ENCODE assay signal across 9 cellular contexts in genomic region chr20:57693002-57693582, GRCh38. TPM values are rescaled to one million over a fixed set of nuclear protein-coding genes. Genes with fewer than 3 reads are reported as not detected.
A peak's percentile ranks its signal among the peaks of the same experiment; 100 is the strongest.
DNase-seq lines count a peak whose midpoint lies in the region; ATAC-seq, FAIRE-seq and TF ChIP-seq lines count a peak whose summit lies in the region.
"Had no signal": no experiment of that assay in that cellular context is flagged by ENCODE, and none has a peak within 500 bp of the region (broad histone marks: within the 10 kb centered on the region; RNA-seq: fewer than 3 reads in every experiment).

No MANE protein-coding gene starts in this region.

- no TSS peak for BruUV-seq in K562 (replicated peaks; lab: Mats Ljungman, UMichigan)

- no peaks in the 10 kb centered on the region; a peak in 1 of 5 replicates for H3K4me1 ChIP-seq in K562 (replicated peaks in 1 of 2; ENCODE audit: control insufficient read depth in 2 of 2, insufficient read depth in 2 of 2, low read length in 2 of 2)
- H3K4me1 ChIP-seq in lower lobe of right lung: peaks cover 35% of the 10 kb centered on the region

- TF ChIP-seq CTCF in K562 (IDR thresholded peaks at IDR 0.05 in 2 of 3, conservative IDR thresholded peaks at IDR 0.05 in 1 of 3; ENCODE audit: insufficient read depth in 2 of 3, low read depth in 1 of 3, low read length in 3 of 3): peak in 2 of 3 experiments; percentile 16 to 25; a peak in 2 of 6 replicates
- peak; percentile 38 for TF ChIP-seq CTCF in lower lobe of right lung (IDR thresholded peaks at IDR 0.05)

- H3K4me3 ChIP-seq in K562: no peak overlapping the region
- no peak overlapping the region for H3K4me3 ChIP-seq in lower lobe of right lung

- H2AFZ ChIP-seq in K562 (ENCODE audit: low read depth, low read length): no peak overlapping the region

- TF ChIP-seq POLR2A in K562 (conservative IDR thresholded peaks at IDR 0.05): no peak

- H3K9me3 ChIP-seq in K562 (replicated peaks; ENCODE audit: control insufficient read depth, insufficient read depth, low read depth, low read length) (no peaks in the 10 kb centered on the region), lower lobe of right lung (no peaks in the 10 kb centered on the region)

- DNase-seq in ACHN: peak; percentile 62
- DNase-seq in HT-29 (ENCODE audit: low spot score): peak; percentile 98
- no peak for DNase-seq in K562 (ENCODE audit: extremely low read depth in 1 of 4, low spot score in 3 of 4)
- DNase-seq in lower lobe of right lung: peak; percentile 68
- no peak for DNase-seq in retina
- DNase-seq in amygdala (lab: John Stamatoyannopoulos, UW): no peak
- no peak for DNase-seq in GM03348 (ENCODE audit: low spot score)

- H3K79me2 ChIP-seq in K562 (ENCODE audit: control insufficient read depth, insufficient read depth, low read length): no peaks in the 10 kb centered on the region

- 0% methylated on average over 19 of the region's 20 CpGs for WGBS in K562 (ENCODE audit: insufficient coverage, low coverage, missing lambda C conversion rate)

- in situ Hi-C loops in ACHN (cut with HindIII; ENCODE audit: low pct_ligation_motif_present, low pct_unique_long_range_greater_than_20kb, low sequenced_read_pairs) (no loop called here), K562 (cut with MboI) (no loop called here)

- no peak; a peak in 1 of 4 replicates for TF ChIP-seq RAD21 in K562 (CRISPR knock-in tag; conservative IDR thresholded peaks at IDR 0.05 in 1 of 2, IDR thresholded peaks at IDR 0.05 in 1 of 2)

- no peak overlapping the region for H3K4me2 ChIP-seq in K562 (ENCODE audit: insufficient read depth, low read length)

- CTCF ChIA-PET in K562 (lab: Yijun Ruan, JAX; ENCODE audit: low intra/inter-chr PET ratio): interaction anchor here (0.6 to 0.8 kb wide), 2 partner anchors 517 to 528 kb away, joined by 3 read pairs; no protein-coding TSS in a partner anchor

- intact Hi-C loops in K562 (cut with micrococcal nuclease): no loop called here
- intact Hi-C loops in lower lobe of right lung (cut with DNase I): no loop called here

- H3K9ac ChIP-seq in K562 (ENCODE audit: insufficient read depth in 1 of 2, low read depth in 2 of 2, low read length in 2 of 2): no peak overlapping the region

- H3K27ac ChIP-seq in K562 (ENCODE audit: extremely low read depth, low read depth, low read length) (no peak overlapping the region), lower lobe of right lung (peak overlapping the region; percentile 41)

- ATAC-seq in K562: peak; percentile 50; the same call in 2 of the 3 replicates
- peak; percentile 74 to 77 for ATAC-seq in lower lobe of right lung
- no peak for ATAC-seq in HG02571 (IDR thresholded peaks at IDR 0.05; ENCODE audit: unreplicated experiment)
- ATAC-seq: stimulated activated effector memory CD8-positive, alpha-beta T cell treated with anti-CD3 and anti-CD28 coated beads, Interleukin-12 subunit alpha, Interleukin-12 subunit beta, amount 100 ng/mL, for 72 hours had no signal

- H3K9me1 ChIP-seq in K562 (ENCODE audit: control insufficient read depth, insufficient read depth, low read length): peaks cover 3% of the 10 kb centered on the region

- peaks cover 57 to 94% of the 10 kb centered on the region in 2 experiments for H3K27me3 ChIP-seq in K562 (ENCODE audit: control insufficient read depth in 2 of 2, insufficient read depth in 2 of 2, low read length in 2 of 2)
- H3K27me3 ChIP-seq in lower lobe of right lung (ENCODE audit: low read depth): no peaks in the 10 kb centered on the region

- no peak for FAIRE-seq in K562 (lab: Jason Lieb, UNC)

- POLR2A ChIA-PET in K562 (lab: Yijun Ruan, JAX): interaction anchor here (0.6 kb wide), 1 partner anchor 50 kb away, joined by 3 read pairs; no protein-coding TSS in a partner anchor

- no peak for TF ChIP-seq EP300 in K562 (IDR thresholded peaks at IDR 0.05; ENCODE audit: low read length)

- peaks cover 30% of the 10 kb centered on the region for H4K20me1 ChIP-seq in K562 (replicated peaks; ENCODE audit: control insufficient read depth, insufficient read depth, low read length)

- H3K36me3 ChIP-seq in K562 (ENCODE audit: control insufficient read depth, insufficient read depth, low read length) (no peaks in the 10 kb centered on the region), lower lobe of right lung (no peaks in the 10 kb centered on the region)

TF ChIP-seq in K562, 482 proteins besides CTCF, POLR2A, EP300 and RAD21:
- no peak for TF ChIP-seq SMARCB1 (IDR thresholded peaks at IDR 0.05; ENCODE audit: insufficient read length, low read depth)
- TF ChIP-seq SREBF2 (CRISPR knock-in tag; IDR thresholded peaks at IDR 0.05): no peak
- no peak for TF ChIP-seq PKNOX1 (IDR thresholded peaks at IDR 0.05)
- TF ChIP-seq TARDBP (IDR thresholded peaks at IDR 0.05): no peak
- no peak for TF ChIP-seq ZNF239 (CRISPR knock-in tag; IDR thresholded peaks at IDR 0.05)
- TF ChIP-seq CAMTA2 (CRISPR knock-in tag; conservative IDR thresholded peaks at IDR 0.05): no peak
TF ChIP-seq in K562: peak in this region for 0.

RNA-seq across cellular contexts. Expression of gene PMEPA1, which starts 16.7 kb away (rescaled TPM):
- 47.7 and 66.2 TPM in 2 replicates for total RNA-seq in HT-29 (2014; rRNA removed; shearing (Covaris generic))
- total RNA-seq in K562 (2011; cell fraction: chromatin; rRNA removed; ENCODE audit: low replicate concordance): not detected in 2 replicates
- total RNA-seq in K562 (2011; cell fraction: nucleolus; rRNA removed): not detected in 2 replicates
- total RNA-seq in K562 (2011; cell fraction: nucleoplasm; rRNA removed): not detected in 2 replicates
- not detected in 2 replicates for total RNA-seq in K562 (2014; rRNA removed)
- total RNA-seq in K562 (2014; rRNA removed; fragmentation: Illumina TruSeq; extraction: Trizol): not detected in 2 replicates
- total RNA-seq in K562 (2015; rRNA removed; fragmentation: Illumina TruSeq; extraction: Trizol): not detected in 2 replicates
- total RNA-seq in K562 (2021): 0.16 and 0.20 TPM in 2 replicates
- polyA plus RNA-seq in K562 (2011; rRNA removed): not detected in 2 replicates
- not detected in 2 replicates for polyA plus RNA-seq in K562 (2011; cell fraction: cytosol; rRNA removed)
- not detected in 2 replicates for polyA plus RNA-seq in K562 (2011; cell fraction: nucleus; rRNA removed)
- polyA plus RNA-seq in K562 (2012): 0.03 TPM in 1 of 2 replicates, not detected in the other
- polyA plus RNA-seq in K562 (2014; fragmentation: Illumina TruSeq; extraction: Trizol): not detected in 2 replicates
- not detected for polyA plus RNA-seq in K562 (2014; fragmentation: Nextera tagmentation; extraction: Ambion mirVana)
- not detected in 2 replicates for polyA plus RNA-seq in K562 (2014; rRNA removed)
- polyA minus RNA-seq in K562 (2011; rRNA and poly(A)+ RNA removed): not detected in 2 replicates
- polyA minus RNA-seq in K562 (2011; cell fraction: cytosol; rRNA and poly(A)+ RNA removed): not detected in 2 replicates
- polyA minus RNA-seq in K562 (2011; cell fraction: nucleus; rRNA and poly(A)+ RNA removed): not detected in 2 replicates
- total RNA-seq in lower lobe of right lung: 26.9 TPM

Comparison
In these comparisons a context has a peak if more than half of its experiments do, and no peak if none do; other contexts are left out.
1. DNase-seq: peak in ACHN (single experiment), HT-29 (single experiment) and lower lobe of right lung (single experiment); none in K562 (0 of 4), retina (single experiment), amygdala (0 of 56) and GM03348 (single experiment).
2. RNA of gene PMEPA1, which starts 16.7 kb away (total RNA-seq): 47.7 to 66.2 TPM in HT-29 and 26.9 TPM in lower lobe of right lung (single experiment); 0.16 to 0.20 TPM in K562; every median in the first group is over 10 times any median in the second.